ENCODE assay signal across 24 cellular contexts in the genomic region with DNA sequence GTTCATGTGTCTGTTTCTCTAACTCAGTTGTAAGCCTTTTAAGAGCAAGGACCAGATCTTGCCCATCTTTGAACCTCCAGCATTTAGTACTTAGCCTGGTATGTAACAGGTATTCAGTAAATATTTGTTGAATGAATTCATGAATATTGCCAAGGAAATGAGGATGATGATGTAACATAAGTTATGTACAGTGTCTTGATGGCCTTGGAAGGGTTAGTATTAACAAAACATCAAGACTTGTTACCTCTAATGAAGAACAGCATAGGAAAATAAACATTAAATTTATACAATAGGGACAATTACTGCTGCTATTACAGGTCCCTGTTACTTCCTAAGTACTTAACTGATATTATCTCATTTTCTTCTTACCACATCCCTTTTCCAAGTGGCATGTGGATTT.
DNase-seq lines count a peak whose midpoint lies in the region; ATAC-seq and TF ChIP-seq lines count a peak whose summit lies in the region.
"Had no signal": no experiment of that assay in that cellular context is flagged by ENCODE, and none has a peak within 500 bp of the region (broad histone marks: within the 10 kb centered on the region; RNA-seq: fewer than 3 reads in every experiment).

No MANE protein-coding gene starts in this region.

- ATAC-seq in gastroesophageal sphincter = no peak
- ATAC-seq: activated naive CD4-positive, alpha-beta T cell treated with anti-CD3 and anti-CD28 coated beads, Interleukin-2, amount 50 U/mL, for 72 hours; activated T-cell treated with anti-CD3 and anti-CD28 coated beads, Interleukin-2, amount 50 U/mL, for 4 hours; body of pancreas; CD8-positive, alpha-beta T cell; GM23338; stimulated activated naive B cell treated with anti-CD40 and anti-IgM and Interleukin-4, amounts not matched to agents 10 μg/mL and 1 μg/mL and 100 μg/mL, for 72 hours had no signal

- H3K4me3 ChIP-seq in gastroesophageal sphincter = no peak overlapping the region
- H3K4me3 ChIP-seq in subcutaneous abdominal adipose tissue (ENCODE audit: low read depth in 1 of 5, low read length in 5 of 5) = no peak overlapping the region
- H3K4me3 ChIP-seq: body of pancreas, GM23338, neural progenitor cell had no signal

- no peak for TF ChIP-seq EP300 in gastroesophageal sphincter (IDR thresholded peaks at IDR 0.05)

- no peaks in the 10 kb centered on the region for H3K27me3 ChIP-seq in gastroesophageal sphincter
- H3K27me3 ChIP-seq in subcutaneous abdominal adipose tissue (ENCODE audit: control insufficient read depth in 5 of 5, insufficient read depth in 4 of 5, low read length in 5 of 5) = no peaks in the 10 kb centered on the region
- H3K27me3 ChIP-seq: body of pancreas, neural progenitor cell had no signal

- no peaks in the 10 kb centered on the region for H3K27me3 Mint-ChIP-seq in HFFc6 (ENCODE audit: insufficient read depth)
- H3K27me3 Mint-ChIP-seq in activated T-helper 2 cell treated with anti-CD3 and anti-CD28 coated beads, Interferon-gamma antibody, Interleukin-2, Interleukin-4, amounts not matched to agents 10 μg/mL and 5 μg/mL and 100 μg/mL, durations not matched to agents 14 hours and 24 hours and 36 hours (ENCODE audit: low read depth) = peaks cover 35% of the 10 kb centered on the region
- H3K27me3 Mint-ChIP-seq: IgD-negative memory B cell had no signal

- intact Hi-C loops in activated T-helper 2 cell treated with anti-CD3 and anti-CD28 coated beads, Interferon-gamma antibody, Interleukin-2, Interleukin-4, amounts not matched to agents 10 μg/mL and 5 μg/mL and 100 μg/mL, durations not matched to agents 14 hours and 24 hours and 36 hours (cut with micrococcal nuclease) = no loop called here

- H3K36me3 Mint-ChIP-seq in HFFc6 (ENCODE audit: low read depth) = no peaks in the 10 kb centered on the region
- no peaks in the 10 kb centered on the region for H3K36me3 Mint-ChIP-seq in activated T-helper 2 cell treated with anti-CD3 and anti-CD28 coated beads, Interferon-gamma antibody, Interleukin-2, Interleukin-4, amounts not matched to agents 10 μg/mL and 5 μg/mL and 100 μg/mL, durations not matched to agents 14 hours and 24 hours and 36 hours (ENCODE audit: low read depth)
- H3K36me3 Mint-ChIP-seq: CD8-positive, alpha-beta T cell; neural progenitor cell; stimulated activated naive B cell treated with anti-CD40 and anti-IgM and Interleukin-4, amounts not matched to agents 10 μg/mL and 1 μg/mL and 100 μg/mL, for 72 hours had no signal

- in situ Hi-C loops in KBM-7 (cut with MboI; ENCODE audit: low pct_unique_long_range_greater_than_20kb, low sequenced_read_pairs) = no loop called here

- H3K4me3 Mint-ChIP-seq in HFFc6 = peak overlapping the region; percentile 68; the same call in 1 of the 2 replicates
- H3K4me3 Mint-ChIP-seq in activated T-helper 2 cell treated with anti-CD3 and anti-CD28 coated beads, Interferon-gamma antibody, Interleukin-2, Interleukin-4, amounts not matched to agents 10 μg/mL and 5 μg/mL and 100 μg/mL, durations not matched to agents 14 hours and 24 hours and 36 hours (ENCODE audit: low read depth) = no peak overlapping the region
- H3K4me3 Mint-ChIP-seq: activated CD4-positive, alpha-beta memory T cell treated with anti-CD3 and anti-CD28 coated beads, Interleukin-2, amount 10 ng/mL, durations not matched to agents 7 days and 5 days; activated T-cell treated with anti-CD3 and anti-CD28 coated beads, Interleukin-2, amount 50 U/mL, for 4 hours; CD8-positive, alpha-beta T cell; dendritic cell treated with granulocyte-macrophage colony-stimulating factor and Interleukin-4, amounts not matched to agents 40 ng/mL and 50 ng/mL, for 4 days; GM23338; IgD-negative memory B cell; neural progenitor cell; stimulated activated naive B cell treated with anti-CD40 and anti-IgM and Interleukin-4, amounts not matched to agents 10 μg/mL and 1 μg/mL and 100 μg/mL, for 72 hours had no signal

- H3K27ac ChIP-seq in gastroesophageal sphincter = peak overlapping the region in 3 of 4 donors; percentile 35 to 70 (median 66)
- peak overlapping the region; percentile 53 for H3K27ac ChIP-seq in subcutaneous abdominal adipose tissue (ENCODE audit: low read depth, low read length)
- H3K27ac ChIP-seq: neural progenitor cell, WERI-Rb-1 had no signal

- no peaks in the 10 kb centered on the region for H3K9me3 Mint-ChIP-seq in HFFc6
- H3K9me3 Mint-ChIP-seq in activated T-helper 2 cell treated with anti-CD3 and anti-CD28 coated beads, Interferon-gamma antibody, Interleukin-2, Interleukin-4, amounts not matched to agents 10 μg/mL and 5 μg/mL and 100 μg/mL, durations not matched to agents 14 hours and 24 hours and 36 hours = no peaks in the 10 kb centered on the region
- H3K9me3 Mint-ChIP-seq: activated CD4-positive, alpha-beta memory T cell treated with anti-CD3 and anti-CD28 coated beads, Interleukin-2, amount 10 ng/mL, durations not matched to agents 7 days and 5 days; activated naive CD4-positive, alpha-beta T cell treated with anti-CD3 and anti-CD28 coated beads, Interleukin-2, amount 50 U/mL, for 72 hours; activated T-cell treated with anti-CD3 and anti-CD28 coated beads, Interleukin-2, amount 50 U/mL, for 4 hours; CD8-positive, alpha-beta T cell; dendritic cell treated with granulocyte-macrophage colony-stimulating factor and Interleukin-4, amounts not matched to agents 40 ng/mL and 50 ng/mL, for 4 days; GM23338 had no signal

- H3K9ac ChIP-seq in subcutaneous abdominal adipose tissue (ENCODE audit: low read length in 5 of 5) = no peak overlapping the region
- H3K9ac ChIP-seq: neural progenitor cell had no signal

- TF ChIP-seq CTCF in HFFc6 (IDR thresholded peaks at IDR 0.05) = no peak
- no peak for TF ChIP-seq CTCF in gastroesophageal sphincter (IDR thresholded peaks at IDR 0.05)

- H3K4me1 Mint-ChIP-seq in HFFc6 (ENCODE audit: low read depth) = peaks cover 57% of the 10 kb centered on the region
- H3K4me1 Mint-ChIP-seq in activated T-helper 2 cell treated with anti-CD3 and anti-CD28 coated beads, Interferon-gamma antibody, Interleukin-2, Interleukin-4, amounts not matched to agents 10 μg/mL and 5 μg/mL and 100 μg/mL, durations not matched to agents 14 hours and 24 hours and 36 hours (ENCODE audit: low read depth) = no peaks in the 10 kb centered on the region
- H3K4me1 Mint-ChIP-seq: GM23338; IgD-negative memory B cell; neural progenitor cell; stimulated activated naive B cell treated with anti-CD40 and anti-IgM and Interleukin-4, amounts not matched to agents 10 μg/mL and 1 μg/mL and 100 μg/mL, for 72 hours had no signal

- DNase-seq in HFFc6 (peak; percentile 57), amniotic epithelial cell (ENCODE audit: low read depth) (peak; percentile 51), KBM-7 (no peak), GM19238 (ENCODE audit: insufficient read length, low spot score) (no peak), NAMALWA (ENCODE audit: low spot score) (no peak)
- DNase-seq in activated T-helper 2 cell treated with anti-CD3 and anti-CD28 coated beads, Interferon-gamma antibody, Interleukin-2, Interleukin-4, amounts not matched to agents 10 μg/mL and 5 μg/mL and 100 μg/mL, durations not matched to agents 14 hours and 24 hours and 36 hours (ENCODE audit: low spot score) = no peak
- DNase-seq: activated CD4-positive, alpha-beta memory T cell treated with anti-CD3 and anti-CD28 coated beads, Interleukin-2, amount 10 ng/mL, durations not matched to agents 7 days and 5 days; activated T-cell treated with anti-CD3 and anti-CD28 coated beads, Interleukin-2, amount 50 U/mL, for 4 hours; body of pancreas; CD8-positive, alpha-beta T cell; DMS79; islet precursor cell; MV-4-11; NCI-H2029; stimulated activated CD4-positive, alpha-beta T cell treated with anti-CD3 and anti-CD28 coated beads, Interleukin-15, amount 100 ng/mL, for 24 hours; stimulated activated naive B cell treated with anti-CD40 and anti-IgM and Interleukin-4, amounts not matched to agents 10 μg/mL and 1 μg/mL and 100 μg/mL, for 72 hours; WERI-Rb-1 had no signal

- H3K36me3 ChIP-seq in gastroesophageal sphincter = no peaks in the 10 kb centered on the region
- H3K36me3 ChIP-seq in subcutaneous abdominal adipose tissue (ENCODE audit: control insufficient read depth in 5 of 5, insufficient read depth in 5 of 5, low read length in 5 of 5) = no peaks in the 10 kb centered on the region
- H3K36me3 ChIP-seq: neural progenitor cell, WERI-Rb-1 had no signal

- peak overlapping the region; percentile 58 for H3K27ac Mint-ChIP-seq in HFFc6
- H3K27ac Mint-ChIP-seq in activated T-helper 2 cell treated with anti-CD3 and anti-CD28 coated beads, Interferon-gamma antibody, Interleukin-2, Interleukin-4, amounts not matched to agents 10 μg/mL and 5 μg/mL and 100 μg/mL, durations not matched to agents 14 hours and 24 hours and 36 hours = no peak overlapping the region
- H3K27ac Mint-ChIP-seq: activated CD4-positive, alpha-beta memory T cell treated with anti-CD3 and anti-CD28 coated beads, Interleukin-2, amount 10 ng/mL, durations not matched to agents 7 days and 5 days; activated naive CD4-positive, alpha-beta T cell treated with anti-CD3 and anti-CD28 coated beads, Interleukin-2, amount 50 U/mL, for 72 hours; CD8-positive, alpha-beta T cell; dendritic cell treated with granulocyte-macrophage colony-stimulating factor and Interleukin-4, amounts not matched to agents 40 ng/mL and 50 ng/mL, for 4 days; GM23338; IgD-negative memory B cell; neural progenitor cell; stimulated activated naive B cell treated with anti-CD40 and anti-IgM and Interleukin-4, amounts not matched to agents 10 μg/mL and 1 μg/mL and 100 μg/mL, for 72 hours had no signal

- TF ChIP-seq POLR2A in gastroesophageal sphincter (IDR thresholded peaks at IDR 0.05) = no peak

- H3K4me1 ChIP-seq in gastroesophageal sphincter = peaks cover 0 to 25% (median 4%) of the 10 kb centered on the region in 3 donors
- peaks cover 3 to 38% (median 31%) of the 10 kb centered on the region in 5 donors for H3K4me1 ChIP-seq in subcutaneous abdominal adipose tissue (ENCODE audit: control insufficient read depth in 5 of 5, insufficient read depth in 5 of 5, low read length in 5 of 5)
- H3K4me1 ChIP-seq: body of pancreas, neural progenitor cell had no signal

- H3K9me3 ChIP-seq in gastroesophageal sphincter (no peaks in the 10 kb centered on the region), subcutaneous abdominal adipose tissue (ENCODE audit: control insufficient read depth in 5 of 5, low read length in 5 of 5) (no peaks in the 10 kb centered on the region)
- H3K9me3 ChIP-seq: body of pancreas had no signal

Comparison
In these comparisons a context has a peak if more than half of its experiments do, and no peak if none do; other contexts are left out.
1. DNase-seq: peak in HFFc6 (single experiment) and amniotic epithelial cell (single experiment); none in activated T-helper 2 cell treated with anti-CD3 and anti-CD28 coated beads, Interferon-gamma antibody, Interleukin-2, Interleukin-4, amounts not matched to agents 10 μg/mL and 5 μg/mL and 100 μg/mL, durations not matched to agents 14 hours and 24 hours and 36 hours (single experiment), KBM-7 (single experiment), GM19238 (single experiment) and NAMALWA (single experiment).